In genomic region chr1:194279975-194280374, GRCh38 we compare ENCODE assay signal across 11 cellular contexts.
DNase-seq lines count a peak whose midpoint lies in the region; ATAC-seq and TF ChIP-seq lines count a peak whose summit lies in the region.
"Had no signal": no experiment of that assay in that cellular context is flagged by ENCODE, and none has a peak within 500 bp of the region (broad histone marks: within the 10 kb centered on the region; RNA-seq: fewer than 3 reads in every experiment).

No MANE protein-coding gene starts in this region.

- no peak overlapping the region for H3K27ac ChIP-seq in neuronal stem cell (replicated peaks; ENCODE audit: low read length)
- H3K27ac ChIP-seq in smooth muscle cell (ENCODE audit: low read depth) = no peak overlapping the region
- H3K27ac ChIP-seq: psoas muscle, suprapubic skin had no signal

- H3K36me3 ChIP-seq in neuronal stem cell (replicated peaks in 1 of 2; ENCODE audit: control insufficient read depth in 2 of 2, insufficient read depth in 2 of 2, low read length in 2 of 2) (no peaks in the 10 kb centered on the region), smooth muscle cell (ENCODE audit: low read depth) (no peaks in the 10 kb centered on the region)
- H3K36me3 ChIP-seq: suprapubic skin had no signal

- H4K20me1 ChIP-seq in smooth muscle cell (ENCODE audit: low read depth) = no peaks in the 10 kb centered on the region

- H3K4me3 ChIP-seq in neuronal stem cell (ENCODE audit: low read length in 2 of 2) (no peak overlapping the region), smooth muscle cell (no peak overlapping the region)
- H3K4me3 ChIP-seq: psoas muscle, suprapubic skin had no signal

- H3K14ac ChIP-seq in neuronal stem cell (ENCODE audit: low read length) = no peak overlapping the region

- DNase-seq in GM20000 (ENCODE audit: low spot score) = peak; percentile 5
- DNase-seq in activated T-helper 2 cell treated with anti-CD3 and anti-CD28 coated beads, Interferon-gamma antibody, Interleukin-2, Interleukin-4, amounts not matched to agents 10 μg/mL and 5 μg/mL and 100 μg/mL, durations not matched to agents 14 hours and 24 hours and 36 hours (ENCODE audit: low spot score) = no peak
- DNase-seq in neuronal stem cell (ENCODE audit: low spot score) = no peak
- no peak for DNase-seq in WTC11 (ENCODE audit: low spot score)
- DNase-seq in smooth muscle cell (lab: John Stamatoyannopoulos, UW; ENCODE audit: unreplicated experiment) = no peak
- DNase-seq: psoas muscle had no signal

- no peak overlapping the region for H4K91ac ChIP-seq in neuronal stem cell (ENCODE audit: low read depth, low read length, poor library complexity)

- POLR2A ChIA-PET in WTC11 (lab: Charles Lee) = no interaction called here

- H2BK12ac ChIP-seq in neuronal stem cell (ENCODE audit: low read length) = no peak overlapping the region

- CTCF ChIA-PET in WTC11 (lab: Charles Lee) = no interaction called here

- no peak overlapping the region for H3K18ac ChIP-seq in neuronal stem cell (ENCODE audit: low read length)

- no peak overlapping the region for H2BK5ac ChIP-seq in neuronal stem cell (ENCODE audit: low read length)

- H3K79me2 ChIP-seq in smooth muscle cell (ENCODE audit: low read depth) = no peaks in the 10 kb centered on the region

- H3K9ac ChIP-seq in neuronal stem cell (ENCODE audit: low read depth, low read length, poor library complexity) (no peak overlapping the region), smooth muscle cell (ENCODE audit: low read depth) (no peak overlapping the region)

- ATAC-seq in GM18499 (IDR thresholded peaks at IDR 0.05; ENCODE audit: insufficient read depth, unreplicated experiment) (peak; percentile 96), HG02885 (IDR thresholded peaks at IDR 0.05; ENCODE audit: poor library complexity, unreplicated experiment) (peak; percentile 97), HG03558 (IDR thresholded peaks at IDR 0.05; ENCODE audit: extremely low read depth, unreplicated experiment) (peak; percentile 63), WTC11 (no peak)
- ATAC-seq: psoas muscle had no signal

- H3K23ac ChIP-seq in neuronal stem cell (ENCODE audit: low read depth, low read length, poor library complexity) = no peak overlapping the region

- no peak overlapping the region for H3K4me2 ChIP-seq in neuronal stem cell (ENCODE audit: insufficient read depth, low read length, poor library complexity, severe bottlenecking)
- H3K4me2 ChIP-seq in smooth muscle cell = no peak overlapping the region

- no peak overlapping the region for H3K4ac ChIP-seq in neuronal stem cell (ENCODE audit: low read length)

- no peaks in the 10 kb centered on the region for H3K9me3 Mint-ChIP-seq in activated T-helper 2 cell treated with anti-CD3 and anti-CD28 coated beads, Interferon-gamma antibody, Interleukin-2, Interleukin-4, amounts not matched to agents 10 μg/mL and 5 μg/mL and 100 μg/mL, durations not matched to agents 14 hours and 24 hours and 36 hours
- peaks cover 4% of the 10 kb centered on the region; the same call in 1 of the 2 replicates for H3K9me3 Mint-ChIP-seq in WTC11

- no peak overlapping the region for H2BK15ac ChIP-seq in neuronal stem cell (ENCODE audit: low read length)

- H3K36me3 Mint-ChIP-seq in activated T-helper 2 cell treated with anti-CD3 and anti-CD28 coated beads, Interferon-gamma antibody, Interleukin-2, Interleukin-4, amounts not matched to agents 10 μg/mL and 5 μg/mL and 100 μg/mL, durations not matched to agents 14 hours and 24 hours and 36 hours (ENCODE audit: low read depth) = no peaks in the 10 kb centered on the region
- no peaks in the 10 kb centered on the region for H3K36me3 Mint-ChIP-seq in WTC11
- H3K36me3 Mint-ChIP-seq: mesothelial cell of epicardium had no signal

- TF ChIP-seq CTCF in GM20000 (IDR thresholded peaks at IDR 0.05; ENCODE audit: extremely low read depth, missing control alignments) (no peak), WTC11 (IDR thresholded peaks at IDR 0.05) (no peak), smooth muscle cell (IDR thresholded peaks at IDR 0.05; ENCODE audit: borderline replicate concordance, insufficient read depth, poor library complexity, severe bottlenecking) (no peak)

- no peaks in the 10 kb centered on the region for H3K9me3 ChIP-seq in neuronal stem cell (replicated peaks in 1 of 2; ENCODE audit: control insufficient read depth in 2 of 2, insufficient read depth in 1 of 2, low read depth in 1 of 2, low read length in 2 of 2)
- H3K9me3 ChIP-seq in smooth muscle cell (replicated peaks; ENCODE audit: low read depth) = no peaks in the 10 kb centered on the region
- H3K9me3 ChIP-seq: psoas muscle, suprapubic skin had no signal

- no peaks in the 10 kb centered on the region for H3K4me1 ChIP-seq in neuronal stem cell (ENCODE audit: control insufficient read depth in 2 of 2, insufficient read depth in 1 of 2, low read depth in 1 of 2, low read length in 2 of 2)
- no peaks in the 10 kb centered on the region for H3K4me1 ChIP-seq in smooth muscle cell (ENCODE audit: low read depth)
- H3K4me1 ChIP-seq: psoas muscle, suprapubic skin had no signal

- intact Hi-C loops in activated T-helper 2 cell treated with anti-CD3 and anti-CD28 coated beads, Interferon-gamma antibody, Interleukin-2, Interleukin-4, amounts not matched to agents 10 μg/mL and 5 μg/mL and 100 μg/mL, durations not matched to agents 14 hours and 24 hours and 36 hours (cut with micrococcal nuclease) = no loop called here

- no peaks in the 10 kb centered on the region for H3F3A ChIP-seq in smooth muscle cell (ENCODE audit: low read depth)

- H3K27ac Mint-ChIP-seq in activated T-helper 2 cell treated with anti-CD3 and anti-CD28 coated beads, Interferon-gamma antibody, Interleukin-2, Interleukin-4, amounts not matched to agents 10 μg/mL and 5 μg/mL and 100 μg/mL, durations not matched to agents 14 hours and 24 hours and 36 hours = no peak overlapping the region
- H3K27ac Mint-ChIP-seq in WTC11 = no peak overlapping the region
- H3K27ac Mint-ChIP-seq: mesothelial cell of epicardium had no signal

- no peaks in the 10 kb centered on the region for H3K27me3 Mint-ChIP-seq in activated T-helper 2 cell treated with anti-CD3 and anti-CD28 coated beads, Interferon-gamma antibody, Interleukin-2, Interleukin-4, amounts not matched to agents 10 μg/mL and 5 μg/mL and 100 μg/mL, durations not matched to agents 14 hours and 24 hours and 36 hours (ENCODE audit: low read depth)
- no peaks in the 10 kb centered on the region for H3K27me3 Mint-ChIP-seq in WTC11 (ENCODE audit: low read depth)

- no peak overlapping the region for H3K4me3 Mint-ChIP-seq in activated T-helper 2 cell treated with anti-CD3 and anti-CD28 coated beads, Interferon-gamma antibody, Interleukin-2, Interleukin-4, amounts not matched to agents 10 μg/mL and 5 μg/mL and 100 μg/mL, durations not matched to agents 14 hours and 24 hours and 36 hours (ENCODE audit: low read depth)
- no peak overlapping the region for H3K4me3 Mint-ChIP-seq in WTC11
- H3K4me3 Mint-ChIP-seq: mesothelial cell of epicardium had no signal

- no peak overlapping the region for H2AK5ac ChIP-seq in neuronal stem cell (ENCODE audit: low read depth, low read length)

- no peak overlapping the region for H2BK120ac ChIP-seq in neuronal stem cell (ENCODE audit: low read depth, low read length)

- WGBS in neuronal stem cell (ENCODE audit: extremely low coverage in 2 of 2, insufficient read length in 2 of 2, insufficient replicate concordance in 1 of 2), 2 donors = no CpG with 5 or more reads among the region's 3 CpGs
- WGBS in smooth muscle cell (ENCODE audit: low lambda C conversion rate) = 82% methylated on average over 3 of the region's 3 CpGs

- H2AFZ ChIP-seq in neuronal stem cell (ENCODE audit: low read length) (no peak overlapping the region), smooth muscle cell (ENCODE audit: low read depth) (no peak overlapping the region)

- H3K79me1 ChIP-seq in neuronal stem cell (ENCODE audit: low read depth, low read length) = no peaks in the 10 kb centered on the region

- no peaks in the 10 kb centered on the region for H3K27me3 ChIP-seq in neuronal stem cell (ENCODE audit: control insufficient read depth in 3 of 3, insufficient read depth in 3 of 3, low read depth in 1 of 3, low read length in 3 of 3)
- no peaks in the 10 kb centered on the region for H3K27me3 ChIP-seq in smooth muscle cell (ENCODE audit: low read depth)
- H3K27me3 ChIP-seq: suprapubic skin had no signal

- no peaks in the 10 kb centered on the region for H3K4me1 Mint-ChIP-seq in activated T-helper 2 cell treated with anti-CD3 and anti-CD28 coated beads, Interferon-gamma antibody, Interleukin-2, Interleukin-4, amounts not matched to agents 10 μg/mL and 5 μg/mL and 100 μg/mL, durations not matched to agents 14 hours and 24 hours and 36 hours (ENCODE audit: low read depth)
- no peaks in the 10 kb centered on the region for H3K4me1 Mint-ChIP-seq in WTC11

- H4K8ac ChIP-seq in neuronal stem cell (ENCODE audit: low read depth, low read length) = no peak overlapping the region

TF ChIP-seq in WTC11, 78 proteins besides CTCF, POLR2A, EP300 and RAD21:
- TF ChIP-seq ZMAT4 (CRISPR knock-in tag; IDR thresholded peaks at IDR 0.05) (no peak), SP1 (CRISPR knock-in tag; conservative IDR thresholded peaks at IDR 0.05) (no peak), CREB1 (CRISPR knock-in tag; IDR thresholded peaks at IDR 0.05) (no peak)
- TF ChIP-seq, protein P1, sequence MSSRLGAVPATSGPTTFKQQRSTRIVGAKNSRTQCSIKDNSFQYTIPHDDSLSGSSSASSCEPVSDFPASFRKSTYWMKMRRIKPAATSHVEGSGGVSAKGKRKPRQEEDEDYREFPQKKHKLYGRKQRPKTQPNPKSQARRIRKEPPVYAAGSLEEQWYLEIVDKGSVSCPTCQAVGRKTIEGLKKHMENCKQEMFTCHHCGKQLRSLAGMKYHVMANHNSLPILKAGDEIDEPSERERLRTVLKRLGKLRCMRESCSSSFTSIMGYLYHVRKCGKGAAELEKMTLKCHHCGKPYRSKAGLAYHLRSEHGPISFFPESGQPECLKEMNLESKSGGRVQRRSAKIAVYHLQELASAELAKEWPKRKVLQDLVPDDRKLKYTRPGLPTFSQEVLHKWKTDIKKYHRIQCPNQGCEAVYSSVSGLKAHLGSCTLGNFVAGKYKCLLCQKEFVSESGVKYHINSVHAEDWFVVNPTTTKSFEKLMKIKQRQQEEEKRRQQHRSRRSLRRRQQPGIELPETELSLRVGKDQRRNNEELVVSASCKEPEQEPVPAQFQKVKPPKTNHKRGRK (CRISPR knock-in tag; IDR thresholded peaks at IDR 0.05; ENCODE audit: borderline replicate concordance) = no peak
